12 cellular contexts compared by ENCODE assay signal in the genomic region with DNA sequence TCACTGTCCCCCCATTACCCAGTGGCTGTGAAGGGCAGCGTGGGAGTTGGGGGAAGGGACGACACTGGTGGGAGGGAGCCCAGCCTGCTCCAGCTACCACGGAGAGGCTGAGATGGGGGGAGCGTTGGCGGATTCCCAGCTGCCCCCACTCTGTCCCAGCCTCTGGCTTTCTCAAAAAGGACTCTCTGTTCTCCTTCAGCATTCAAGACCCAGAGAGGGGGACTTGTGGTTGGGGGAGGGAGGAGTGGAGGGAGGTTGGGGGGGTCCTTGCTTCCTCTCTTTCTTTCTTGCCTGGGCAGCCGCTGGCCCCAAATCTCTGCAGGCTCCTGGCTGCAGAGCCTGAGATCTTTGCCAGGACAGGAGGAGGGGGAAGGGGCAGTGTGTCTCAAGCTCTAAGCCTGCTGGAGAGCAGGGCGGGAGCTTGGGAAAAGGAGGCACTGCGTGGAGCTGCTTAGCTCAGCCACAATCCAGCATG. TPM values are rescaled to one million over a fixed set of nuclear protein-coding genes. Genes with fewer than 3 reads are reported as not detected.
DNase-seq lines count a peak whose midpoint lies in the region; ATAC-seq and TF ChIP-seq lines count a peak whose summit lies in the region.
"Had no signal": no experiment of that assay in that cellular context is flagged by ENCODE, and none has a peak within 500 bp of the region (broad histone marks: within the 10 kb centered on the region; RNA-seq: fewer than 3 reads in every experiment).

No MANE protein-coding gene starts in this region.

- TF ChIP-seq CTCF in left ventricle myocardium inferior (IDR thresholded peaks at IDR 0.05; ENCODE audit: borderline replicate concordance) = no peak
- TF ChIP-seq CTCF in activated CD8-positive, alpha-beta T cell treated with anti-CD3 and anti-CD28 coated beads for 36 hours (IDR thresholded peaks at IDR 0.05) = no peak

- peaks cover 9% of the 10 kb centered on the region for H3K27me3 Mint-ChIP-seq in activated CD8-positive, alpha-beta T cell treated with anti-CD3 and anti-CD28 coated beads for 36 hours

- H3K9me3 ChIP-seq in left ventricle myocardium inferior (replicated peaks) = no peaks in the 10 kb centered on the region

- H3K27ac ChIP-seq in left ventricle myocardium inferior (replicated peaks) = peak overlapping the region; percentile 90

- peaks cover 7% of the 10 kb centered on the region for H3K36me3 ChIP-seq in left ventricle myocardium inferior

- H3K27me3 ChIP-seq in left ventricle myocardium inferior (ENCODE audit: low read depth) = no peaks in the 10 kb centered on the region

- no peaks in the 10 kb centered on the region for H3K4me1 Mint-ChIP-seq in activated CD8-positive, alpha-beta T cell treated with anti-CD3 and anti-CD28 coated beads for 36 hours (ENCODE audit: low read depth)
- H3K4me1 Mint-ChIP-seq: central memory CD8-positive, alpha-beta T cell; immature natural killer cell had no signal

- ATAC-seq in HG03045 (IDR thresholded peaks at IDR 0.05; ENCODE audit: unreplicated experiment) = no peak
- ATAC-seq in activated CD8-positive, alpha-beta T cell treated with anti-CD3 and anti-CD28 coated beads for 36 hours = no peak
- ATAC-seq in HG02870 (IDR thresholded peaks at IDR 0.05; ENCODE audit: unreplicated experiment) = no peak

- peak overlapping the region; percentile 74 for H3K4me3 ChIP-seq in left ventricle myocardium inferior

- no peak overlapping the region for H3K27ac Mint-ChIP-seq in activated CD8-positive, alpha-beta T cell treated with anti-CD3 and anti-CD28 coated beads for 36 hours
- H3K27ac Mint-ChIP-seq: immature natural killer cell had no signal

- peaks cover 87% of the 10 kb centered on the region for H3K4me1 ChIP-seq in left ventricle myocardium inferior

- intact Hi-C loops in left ventricle myocardium inferior (cut with micrococcal nuclease) = no loop called here
- intact Hi-C loops in activated CD8-positive, alpha-beta T cell treated with anti-CD3 and anti-CD28 coated beads for 36 hours (cut with micrococcal nuclease) = no loop called here

- POLR2A ChIA-PET in activated CD8-positive, alpha-beta T cell treated with anti-CD3 and anti-CD28 coated beads for 36 hours (lab: Charles Lee) = interaction anchor here (1.1 to 1.2 kb wide), 2 partner anchors 10 to 19 kb away, joined by 3 read pairs; no protein-coding TSS in a partner anchor

- DNase-seq in Ammon's horn (ENCODE audit: low spot score) (peak; percentile 87), astrocyte of the hippocampus (ENCODE audit: low read depth, low spot score) (peak; percentile 75), left ventricle myocardium inferior (peak; percentile 61), pons (ENCODE audit: low spot score) (peak; percentile 81), COLO668 (lab: John Stamatoyannopoulos, UW; ENCODE audit: unreplicated experiment) (no peak)
- no peak for DNase-seq in activated CD8-positive, alpha-beta T cell treated with anti-CD3 and anti-CD28 coated beads for 36 hours
- DNase-seq: immature natural killer cell, NCI-H2081 had no signal

- H3K4me3 Mint-ChIP-seq in activated CD8-positive, alpha-beta T cell treated with anti-CD3 and anti-CD28 coated beads for 36 hours = no peak overlapping the region
- H3K4me3 Mint-ChIP-seq: central memory CD8-positive, alpha-beta T cell; immature natural killer cell had no signal

- no peaks in the 10 kb centered on the region for H3K36me3 Mint-ChIP-seq in activated CD8-positive, alpha-beta T cell treated with anti-CD3 and anti-CD28 coated beads for 36 hours (ENCODE audit: low read depth)
- H3K36me3 Mint-ChIP-seq: immature natural killer cell had no signal

- CTCF ChIA-PET in activated CD8-positive, alpha-beta T cell treated with anti-CD3 and anti-CD28 coated beads for 36 hours (lab: Charles Lee) = interaction anchor here (1.2 to 1.5 kb wide), 3 partner anchors 9 to 32 kb away, joined by 5 to 9 read pairs (median 6); no protein-coding TSS in a partner anchor

- H3K9me3 Mint-ChIP-seq in activated CD8-positive, alpha-beta T cell treated with anti-CD3 and anti-CD28 coated beads for 36 hours = no peaks in the 10 kb centered on the region
- H3K9me3 Mint-ChIP-seq: central memory CD8-positive, alpha-beta T cell; immature natural killer cell had no signal

RNA-seq across cellular contexts. Expression of a gene that starts 2.2 kb away (rescaled TPM):
- total RNA-seq in left ventricle myocardium inferior = 401 TPM
- total RNA-seq in activated CD8-positive, alpha-beta T cell treated with anti-CD3 and anti-CD28 coated beads for 36 hours = not detected

RNA-seq across cellular contexts. Expression of a gene that starts 19.3 kb away (rescaled TPM):
- 18.2 TPM for total RNA-seq in left ventricle myocardium inferior
- 10 to 100 TPM; 48.0 to 49.5 TPM for total RNA-seq in activated CD8-positive, alpha-beta T cell treated with anti-CD3 and anti-CD28 coated beads for 36 hours

RNA-seq across cellular contexts. Expression of a gene that starts 33.7 kb away (rescaled TPM):
- total RNA-seq in left ventricle myocardium inferior = 0.11 TPM
- not detected for total RNA-seq in activated CD8-positive, alpha-beta T cell treated with anti-CD3 and anti-CD28 coated beads for 36 hours
- total RNA-seq: renal cortical epithelial cell had no signal

RNA-seq across cellular contexts. Expression of a gene that starts 36.4 kb away (rescaled TPM):
- 0.05 TPM for total RNA-seq in left ventricle myocardium inferior
- not detected for total RNA-seq in activated CD8-positive, alpha-beta T cell treated with anti-CD3 and anti-CD28 coated beads for 36 hours
- total RNA-seq: renal cortical epithelial cell had no signal

RNA-seq across cellular contexts. Expression of a gene that starts 47.8 kb away (rescaled TPM):
- total RNA-seq in left ventricle myocardium inferior = not detected
- total RNA-seq in activated CD8-positive, alpha-beta T cell treated with anti-CD3 and anti-CD28 coated beads for 36 hours = under 1 TPM; 0.14 to 0.29 TPM

Comparison
In these comparisons a context has a peak if more than half of its experiments do, and no peak if none do; other contexts are left out.
1. DNase-seq: peak in Ammon's horn (single experiment), astrocyte of the hippocampus (single experiment), left ventricle myocardium inferior (single experiment) and pons (single experiment); none in COLO668 (single experiment) and activated CD8-positive, alpha-beta T cell treated with anti-CD3 and anti-CD28 coated beads for 36 hours (single experiment).
2. RNA of a gene that starts 2.2 kb away (total RNA-seq): 401 TPM in left ventricle myocardium inferior (single experiment); not detected in activated CD8-positive, alpha-beta T cell treated with anti-CD3 and anti-CD28 coated beads for 36 hours; every median in the first group is over 100 times any median in the second.